10 cellular contexts compared by ENCODE assay signal in the genomic region with DNA sequence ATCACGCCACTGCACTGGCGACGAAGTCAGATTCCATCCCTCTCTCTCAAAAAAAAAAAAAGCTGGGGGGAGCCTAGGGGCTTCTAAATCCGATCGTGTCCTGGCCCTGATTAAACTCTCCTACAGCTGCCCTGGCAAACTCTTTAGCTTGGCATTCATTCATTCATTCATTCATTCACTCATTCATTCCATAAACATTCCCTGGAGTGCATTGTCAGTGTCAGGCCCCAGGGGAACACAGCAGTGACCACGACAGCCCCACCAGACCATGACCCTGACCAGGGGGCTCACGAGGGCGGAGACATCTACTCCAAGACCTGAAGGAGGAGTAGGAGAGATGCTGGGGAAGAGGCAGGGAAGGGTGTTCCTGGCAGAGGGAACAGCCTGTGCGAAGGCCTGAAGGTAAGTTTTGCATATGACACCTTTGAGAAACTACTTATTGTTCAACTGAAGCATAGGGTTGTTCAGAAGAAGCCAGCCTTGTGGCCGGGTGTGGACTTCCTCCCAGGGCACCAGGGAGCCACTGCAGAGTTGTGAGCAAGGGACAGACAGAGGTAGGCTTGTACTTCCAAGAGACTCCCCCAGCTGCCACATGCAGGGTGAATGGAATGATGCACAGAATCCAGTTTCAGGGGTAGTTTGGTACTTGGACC. TPM values are rescaled to one million over a fixed set of nuclear protein-coding genes. Genes with fewer than 3 reads are reported as not detected.
DNase-seq lines count a peak whose midpoint lies in the region; ATAC-seq and TF ChIP-seq lines count a peak whose summit lies in the region.
"Had no signal": no experiment of that assay in that cellular context is flagged by ENCODE, and none has a peak within 500 bp of the region (broad histone marks: within the 10 kb centered on the region; RNA-seq: fewer than 3 reads in every experiment).

No MANE protein-coding gene starts in this region.

- peak overlapping the region; percentile 34 for H3K27ac Mint-ChIP-seq in activated T-helper 1 cell treated with anti-CD3 and anti-CD28 coated beads, Interleukin-12 subunit alpha, Interleukin-12 subunit beta, Interleukin-2, Interleukin-4 antibody, amounts not matched to agents 30 ng/mL and 10 ng/mL and 1 ng/mL, durations not matched to agents 14 hours and 24 hours and 36 hours
- H3K27ac Mint-ChIP-seq in naive thymus-derived CD8-positive, alpha-beta T cell = peak overlapping the region in 4 of 10 donors; percentile 15 to 53 (median 42)
- H3K27ac Mint-ChIP-seq: endodermal cell had no signal

- ATAC-seq in GM18511 (IDR thresholded peaks at IDR 0.05; ENCODE audit: unreplicated experiment) (peak; percentile 37), HG02973 (IDR thresholded peaks at IDR 0.05; ENCODE audit: unreplicated experiment) (peak; percentile 29)
- ATAC-seq in naive thymus-derived CD8-positive, alpha-beta T cell = peak; percentile 29 to 52

- H3K4me3 ChIP-seq in vagina = no peak overlapping the region

- no peaks in the 10 kb centered on the region for H3K27me3 Mint-ChIP-seq in activated T-helper 1 cell treated with anti-CD3 and anti-CD28 coated beads, Interleukin-12 subunit alpha, Interleukin-12 subunit beta, Interleukin-2, Interleukin-4 antibody, amounts not matched to agents 30 ng/mL and 10 ng/mL and 1 ng/mL, durations not matched to agents 14 hours and 24 hours and 36 hours (ENCODE audit: insufficient read depth)
- H3K27me3 Mint-ChIP-seq in naive thymus-derived CD8-positive, alpha-beta T cell = no peaks in the 10 kb centered on the region

- POLR2A ChIA-PET in naive thymus-derived CD8-positive, alpha-beta T cell (lab: Charles Lee) = interaction anchor here (0.6 to 3.3 kb wide), 9 partner anchors 21 to 121 kb away, joined by 3 to 41 read pairs (median 4); no protein-coding TSS in a partner anchor

- H3K36me3 Mint-ChIP-seq in activated T-helper 1 cell treated with anti-CD3 and anti-CD28 coated beads, Interleukin-12 subunit alpha, Interleukin-12 subunit beta, Interleukin-2, Interleukin-4 antibody, amounts not matched to agents 30 ng/mL and 10 ng/mL and 1 ng/mL, durations not matched to agents 14 hours and 24 hours and 36 hours (ENCODE audit: low read depth) = peaks cover 1% of the 10 kb centered on the region
- no peaks in the 10 kb centered on the region for H3K36me3 Mint-ChIP-seq in naive thymus-derived CD8-positive, alpha-beta T cell

- intact Hi-C loops in activated T-helper 1 cell treated with anti-CD3 and anti-CD28 coated beads, Interleukin-12 subunit alpha, Interleukin-12 subunit beta, Interleukin-2, Interleukin-4 antibody, amounts not matched to agents 30 ng/mL and 10 ng/mL and 1 ng/mL, durations not matched to agents 14 hours and 24 hours and 36 hours (cut with micrococcal nuclease) = no loop called here
- intact Hi-C loops in vagina (cut with DNase I) = loop anchor here (5.0 to 10.0 kb wide), 2 partner anchors 34 to 121 kb away; partner anchors contain the start of gene NECTIN2

- H3K9me3 ChIP-seq in vagina = no peaks in the 10 kb centered on the region

- TF ChIP-seq CTCF in vagina (IDR thresholded peaks at IDR 0.05) = no peak

- H3K4me1 Mint-ChIP-seq in activated T-helper 1 cell treated with anti-CD3 and anti-CD28 coated beads, Interleukin-12 subunit alpha, Interleukin-12 subunit beta, Interleukin-2, Interleukin-4 antibody, amounts not matched to agents 30 ng/mL and 10 ng/mL and 1 ng/mL, durations not matched to agents 14 hours and 24 hours and 36 hours (ENCODE audit: low read depth) = peaks cover 58% of the 10 kb centered on the region
- H3K4me1 Mint-ChIP-seq in naive thymus-derived CD8-positive, alpha-beta T cell = peaks cover 20 to 44% (median 43%) of the 10 kb centered on the region in 4 donors

- H3K36me3 ChIP-seq in vagina = no peaks in the 10 kb centered on the region

- TF ChIP-seq POLR2A in vagina (IDR thresholded peaks at IDR 0.05) = no peak

- H3K9me3 Mint-ChIP-seq in activated T-helper 1 cell treated with anti-CD3 and anti-CD28 coated beads, Interleukin-12 subunit alpha, Interleukin-12 subunit beta, Interleukin-2, Interleukin-4 antibody, amounts not matched to agents 30 ng/mL and 10 ng/mL and 1 ng/mL, durations not matched to agents 14 hours and 24 hours and 36 hours = no peaks in the 10 kb centered on the region
- H3K9me3 Mint-ChIP-seq in naive thymus-derived CD8-positive, alpha-beta T cell = no peaks in the 10 kb centered on the region
- H3K9me3 Mint-ChIP-seq: endodermal cell had no signal

- no peak for DNase-seq in activated T-helper 1 cell treated with anti-CD3 and anti-CD28 coated beads, Interleukin-12 subunit alpha, Interleukin-12 subunit beta, Interleukin-2, Interleukin-4 antibody, amounts not matched to agents 30 ng/mL and 10 ng/mL and 1 ng/mL, durations not matched to agents 14 hours and 24 hours and 36 hours (ENCODE audit: low spot score)
- no peak for DNase-seq in naive thymus-derived CD8-positive, alpha-beta T cell
- DNase-seq in RKO (ENCODE audit: low spot score) (no peak), vagina (ENCODE audit: extremely low spot score in 2 of 2) (no peak), NCI-H2171 treated with DMSO at 0.1 percent for 48 hours (lab: John Stamatoyannopoulos, UW) (no peak), NCI-H446 (lab: John Stamatoyannopoulos, UW) (no peak)

- peak overlapping the region; percentile 67 for H3K4me3 Mint-ChIP-seq in activated T-helper 1 cell treated with anti-CD3 and anti-CD28 coated beads, Interleukin-12 subunit alpha, Interleukin-12 subunit beta, Interleukin-2, Interleukin-4 antibody, amounts not matched to agents 30 ng/mL and 10 ng/mL and 1 ng/mL, durations not matched to agents 14 hours and 24 hours and 36 hours
- H3K4me3 Mint-ChIP-seq in naive thymus-derived CD8-positive, alpha-beta T cell = no peak overlapping the region
- H3K4me3 Mint-ChIP-seq: endodermal cell had no signal

- H3K4me1 ChIP-seq in vagina = peaks cover 20% of the 10 kb centered on the region

- H3K27ac ChIP-seq in vagina = no peak overlapping the region

- no peaks in the 10 kb centered on the region for H3K27me3 ChIP-seq in vagina

RNA-seq across cellular contexts. Expression of gene CEACAM16, which starts 24.5 kb away (rescaled TPM):
- total RNA-seq in activated T-helper 1 cell treated with anti-CD3 and anti-CD28 coated beads, Interleukin-12 subunit alpha, Interleukin-12 subunit beta, Interleukin-2, Interleukin-4 antibody, amounts not matched to agents 30 ng/mL and 10 ng/mL and 1 ng/mL, durations not matched to agents 14 hours and 24 hours and 36 hours = not detected in 2 replicates
- not detected for total RNA-seq in naive thymus-derived CD8-positive, alpha-beta T cell
- polyA plus RNA-seq in naive thymus-derived CD8-positive, alpha-beta T cell = not detected
- total RNA-seq in vagina = not detected
- total RNA-seq: activated CD8-positive, alpha-beta memory T cell treated with anti-CD3 and anti-CD28 coated beads for 36 hours; endodermal cell had no signal

RNA-seq across cellular contexts. Expression of gene BCL3, which starts 25.1 kb away (rescaled TPM):
- total RNA-seq in activated T-helper 1 cell treated with anti-CD3 and anti-CD28 coated beads, Interleukin-12 subunit alpha, Interleukin-12 subunit beta, Interleukin-2, Interleukin-4 antibody, amounts not matched to agents 30 ng/mL and 10 ng/mL and 1 ng/mL, durations not matched to agents 14 hours and 24 hours and 36 hours = 67.2 and 74.6 TPM in 2 replicates
- total RNA-seq in naive thymus-derived CD8-positive, alpha-beta T cell = 1 to 10 TPM; 5.9 to 7.7 TPM
- 1 to 10 TPM; 3.2 to 6.2 (median 3.5) TPM for polyA plus RNA-seq in naive thymus-derived CD8-positive, alpha-beta T cell
- total RNA-seq in vagina = 86.9 TPM

RNA-seq across cellular contexts. Expression of gene CEACAM19, which starts 52.1 kb away (rescaled TPM):
- total RNA-seq in activated T-helper 1 cell treated with anti-CD3 and anti-CD28 coated beads, Interleukin-12 subunit alpha, Interleukin-12 subunit beta, Interleukin-2, Interleukin-4 antibody, amounts not matched to agents 30 ng/mL and 10 ng/mL and 1 ng/mL, durations not matched to agents 14 hours and 24 hours and 36 hours = 1.1 and 1.3 TPM in 2 replicates
- total RNA-seq in naive thymus-derived CD8-positive, alpha-beta T cell = 1 to 10 TPM; 1.9 to 3.6 TPM
- under 1 TPM in 1 of 3 donors, not detected in 2; 0.14 TPM for polyA plus RNA-seq in naive thymus-derived CD8-positive, alpha-beta T cell
- total RNA-seq in vagina = 7.1 TPM

RNA-seq across cellular contexts. Expression of gene CBLC, which starts 54.3 kb away (rescaled TPM):
- not detected in 2 replicates for total RNA-seq in activated T-helper 1 cell treated with anti-CD3 and anti-CD28 coated beads, Interleukin-12 subunit alpha, Interleukin-12 subunit beta, Interleukin-2, Interleukin-4 antibody, amounts not matched to agents 30 ng/mL and 10 ng/mL and 1 ng/mL, durations not matched to agents 14 hours and 24 hours and 36 hours
- not detected for total RNA-seq in naive thymus-derived CD8-positive, alpha-beta T cell
- polyA plus RNA-seq in naive thymus-derived CD8-positive, alpha-beta T cell = under 1 TPM in 1 of 3 donors, not detected in 2; 0.14 TPM
- total RNA-seq in vagina = 42.2 TPM
- total RNA-seq: activated CD8-positive, alpha-beta memory T cell treated with anti-CD3 and anti-CD28 coated beads for 36 hours had no signal
